ENCODE assay signal across 1 cellular context in the genomic region with DNA sequence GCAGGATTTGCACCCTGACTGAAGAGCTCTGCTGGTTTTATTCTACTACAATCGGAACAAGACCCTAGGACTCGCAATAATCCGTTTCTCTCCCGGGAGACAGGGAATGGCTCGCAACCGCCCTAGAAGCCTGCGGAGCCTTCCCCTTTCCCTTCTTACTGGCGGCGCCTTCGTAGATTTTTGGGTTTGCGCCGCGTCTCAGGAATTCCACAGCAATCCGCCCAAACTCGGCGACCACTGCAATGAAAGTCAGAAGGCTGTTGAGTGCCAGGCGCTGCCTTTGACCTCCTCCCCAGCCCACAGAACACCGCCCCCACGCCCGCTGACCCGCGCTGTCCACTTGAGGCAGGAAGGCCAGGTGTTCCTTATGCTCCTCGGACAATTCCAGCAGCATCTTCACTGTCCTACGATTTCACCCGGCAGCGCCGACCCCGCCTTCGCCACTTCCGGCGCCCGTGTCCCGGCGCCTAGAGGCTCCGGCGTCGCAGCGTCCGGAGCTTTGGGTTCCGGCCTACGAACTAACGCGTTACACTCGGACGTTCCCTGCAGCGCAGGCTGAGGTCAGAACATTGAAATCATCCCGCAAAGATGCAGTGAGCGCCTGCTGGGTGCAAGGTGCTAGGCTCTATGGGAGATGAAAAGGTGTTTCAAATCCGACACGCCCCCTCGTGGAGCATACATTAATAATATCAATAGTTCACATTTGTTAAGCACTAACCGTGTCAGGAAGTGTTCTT.
TF ChIP-seq lines count a peak whose summit lies in the region.

TSS of gene COMMD2 (minus strand) at position 439 of the 737 bp plus-strand sequence. CDS start at position 394, 45 bp downstream.

TF ChIP-seq in K562, 482 proteins besides CTCF, POLR2A, EP300 and RAD21 (continued from another document and continues in another):
- TF ChIP-seq, protein P1, sequence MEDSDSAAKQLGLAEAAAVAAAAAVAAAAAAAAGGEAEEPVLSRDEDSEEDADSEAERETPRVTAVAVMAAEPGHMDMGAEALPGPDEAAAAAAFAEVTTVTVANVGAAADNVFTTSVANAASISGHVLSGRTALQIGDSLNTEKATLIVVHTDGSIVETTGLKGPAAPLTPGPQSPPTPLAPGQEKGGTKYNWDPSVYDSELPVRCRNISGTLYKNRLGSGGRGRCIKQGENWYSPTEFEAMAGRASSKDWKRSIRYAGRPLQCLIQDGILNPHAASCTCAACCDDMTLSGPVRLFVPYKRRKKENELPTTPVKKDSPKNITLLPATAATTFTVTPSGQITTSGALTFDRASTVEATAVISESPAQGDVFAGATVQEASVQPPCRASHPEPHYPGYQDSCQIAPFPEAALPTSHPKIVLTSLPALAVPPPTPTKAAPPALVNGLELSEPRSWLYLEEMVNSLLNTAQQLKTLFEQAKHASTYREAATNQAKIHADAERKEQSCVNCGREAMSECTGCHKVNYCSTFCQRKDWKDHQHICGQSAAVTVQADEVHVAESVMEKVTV (CRISPR knock-in tag; IDR thresholded peaks at IDR 0.05) = no peak
- TF ChIP-seq PHF8 (IDR thresholded peaks at IDR 0.05; ENCODE audit: borderline replicate concordance, low read length) (peak; percentile 95), TEAD1 (CRISPR knock-in tag; IDR thresholded peaks at IDR 0.05) (peak in 1 of 2 experiments; percentile 68; a peak in 1 of 4 replicates), RFX1 (IDR thresholded peaks at IDR 0.05) (no peak), CHAMP1 (IDR thresholded peaks at IDR 0.05) (peak; percentile 95), GABPA (tag; conservative IDR thresholded peaks at IDR 0.05; ENCODE audit: low read depth) (peak; percentile 98), ETV6 (IDR thresholded peaks at IDR 0.05; ENCODE audit: borderline replicate concordance in 1 of 2, low read depth in 2 of 2, low read length in 1 of 2) (no peak), ETV6 (CRISPR knock-in tag; IDR thresholded peaks at IDR 0.05; ENCODE audit: borderline replicate concordance) (no peak), JUND (IDR thresholded peaks at IDR 0.05; ENCODE audit: borderline replicate concordance, low read depth, low read length) (peak; percentile 80), JUND (tag; IDR thresholded peaks at IDR 0.05; ENCODE audit: borderline replicate concordance, low read depth, low read length) (peak; percentile 72; the same call in 1 of the 3 replicates), ZNF165 (CRISPR knock-in tag; IDR thresholded peaks at IDR 0.05; ENCODE audit: borderline replicate concordance) (no peak), HNRNPK (IDR thresholded peaks at IDR 0.05; ENCODE audit: low read depth, low read length, poor library complexity, severe bottlenecking) (no peak), CREB1 (IDR thresholded peaks at IDR 0.05) (peak; percentile 64), CREB1 (CRISPR knock-in tag; IDR thresholded peaks at IDR 0.05) (peak; percentile 79), SRF (CRISPR knock-in tag; IDR thresholded peaks at IDR 0.05) (peak in 1 of 2 experiments; percentile 53; a peak in 1 of 4 replicates), ZNF280B (CRISPR knock-in tag; IDR thresholded peaks at IDR 0.05) (no peak), FOXK1 (CRISPR knock-in tag; IDR thresholded peaks at IDR 0.05; ENCODE audit: borderline replicate concordance) (0 out of 2 replicates have a peak, but pooled peaks have one; percentile 74), NR3C1 (CRISPR knock-in tag; IDR thresholded peaks at IDR 0.05) (no peak), SUPT5H (IDR thresholded peaks at IDR 0.05) (peak; percentile 93), TAF15 (IDR thresholded peaks at IDR 0.05; ENCODE audit: low read depth, low read length) (no peak), RFX5 (IDR thresholded peaks at IDR 0.05; ENCODE audit: low read depth, low read length) (no peak), BRF2 (IDR thresholded peaks at IDR 0.05; ENCODE audit: borderline replicate concordance, insufficient read depth, insufficient read length) (no peak), XRCC3 (IDR thresholded peaks at IDR 0.05) (no peak), ELK3 (CRISPR knock-in tag; IDR thresholded peaks at IDR 0.05) (no peak), CHD2 (IDR thresholded peaks at IDR 0.05; ENCODE audit: low read depth, low read length) (peak; percentile 43; the same call in 1 of the 2 replicates), ZNF561 (CRISPR knock-in tag; conservative IDR thresholded peaks at IDR 0.05) (no peak), LEF1 (IDR thresholded peaks at IDR 0.05) (no peak), TRIM24 (IDR thresholded peaks at IDR 0.05) (peak in 1 of 2 experiments; percentile 98; a peak in 2 of 4 replicates), SMAD1 (IDR thresholded peaks at IDR 0.05; ENCODE audit: low read depth, low read length, partially characterized antibody) (no peak), ZBTB1 (CRISPR knock-in tag; IDR thresholded peaks at IDR 0.05; ENCODE audit: borderline replicate concordance, low read depth) (no peak), KDM2B (CRISPR knock-in tag; IDR thresholded peaks at IDR 0.05) (peak; percentile 94), GTF2A2 (tag; IDR thresholded peaks at IDR 0.05) (no peak), E2F3 (CRISPR knock-in tag; IDR thresholded peaks at IDR 0.05) (no peak), FOXA1 (IDR thresholded peaks at IDR 0.05; ENCODE audit: borderline replicate concordance) (no peak), SRSF9 (IDR thresholded peaks at IDR 0.05; ENCODE audit: borderline replicate concordance, low read depth, low read length) (no peak), MAFK (IDR thresholded peaks at IDR 0.05; ENCODE audit: low read length) (0 out of 2 replicates have a peak, but pooled peaks have one; percentile 10), NONO (IDR thresholded peaks at IDR 0.05; ENCODE audit: low read depth in 2 of 2, low read length in 1 of 2) (no peak; a peak in 1 of 4 replicates), TBP (optimal IDR thresholded peaks at IDR 0.05; ENCODE audit: low read depth, low read length) (peak; percentile 73), SMAD4 (CRISPR knock-in tag; conservative IDR thresholded peaks at IDR 0.05) (0 out of 2 replicates have a peak, but pooled peaks have one; percentile 41), HOXB6 (CRISPR knock-in tag; IDR thresholded peaks at IDR 0.05; ENCODE audit: borderline replicate concordance) (no peak), SAP30 (IDR thresholded peaks at IDR 0.05; ENCODE audit: borderline replicate concordance, insufficient read depth, low read depth, low read length, poor library complexity, severe bottlenecking) (peak; percentile 44)
- TF ChIP-seq, protein P2, sequence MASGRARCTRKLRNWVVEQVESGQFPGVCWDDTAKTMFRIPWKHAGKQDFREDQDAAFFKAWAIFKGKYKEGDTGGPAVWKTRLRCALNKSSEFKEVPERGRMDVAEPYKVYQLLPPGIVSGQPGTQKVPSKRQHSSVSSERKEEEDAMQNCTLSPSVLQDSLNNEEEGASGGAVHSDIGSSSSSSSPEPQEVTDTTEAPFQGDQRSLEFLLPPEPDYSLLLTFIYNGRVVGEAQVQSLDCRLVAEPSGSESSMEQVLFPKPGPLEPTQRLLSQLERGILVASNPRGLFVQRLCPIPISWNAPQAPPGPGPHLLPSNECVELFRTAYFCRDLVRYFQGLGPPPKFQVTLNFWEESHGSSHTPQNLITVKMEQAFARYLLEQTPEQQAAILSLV (tag; IDR thresholded peaks at IDR 0.05) = no peak
- TF ChIP-seq, protein P3, sequence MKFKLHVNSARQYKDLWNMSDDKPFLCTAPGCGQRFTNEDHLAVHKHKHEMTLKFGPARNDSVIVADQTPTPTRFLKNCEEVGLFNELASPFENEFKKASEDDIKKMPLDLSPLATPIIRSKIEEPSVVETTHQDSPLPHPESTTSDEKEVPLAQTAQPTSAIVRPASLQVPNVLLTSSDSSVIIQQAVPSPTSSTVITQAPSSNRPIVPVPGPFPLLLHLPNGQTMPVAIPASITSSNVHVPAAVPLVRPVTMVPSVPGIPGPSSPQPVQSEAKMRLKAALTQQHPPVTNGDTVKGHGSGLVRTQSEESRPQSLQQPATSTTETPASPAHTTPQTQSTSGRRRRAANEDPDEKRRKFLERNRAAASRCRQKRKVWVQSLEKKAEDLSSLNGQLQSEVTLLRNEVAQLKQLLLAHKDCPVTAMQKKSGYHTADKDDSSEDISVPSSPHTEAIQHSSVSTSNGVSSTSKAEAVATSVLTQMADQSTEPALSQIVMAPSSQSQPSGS (CRISPR knock-in tag; IDR thresholded peaks at IDR 0.05) = no peak
- TF ChIP-seq, protein P4, sequence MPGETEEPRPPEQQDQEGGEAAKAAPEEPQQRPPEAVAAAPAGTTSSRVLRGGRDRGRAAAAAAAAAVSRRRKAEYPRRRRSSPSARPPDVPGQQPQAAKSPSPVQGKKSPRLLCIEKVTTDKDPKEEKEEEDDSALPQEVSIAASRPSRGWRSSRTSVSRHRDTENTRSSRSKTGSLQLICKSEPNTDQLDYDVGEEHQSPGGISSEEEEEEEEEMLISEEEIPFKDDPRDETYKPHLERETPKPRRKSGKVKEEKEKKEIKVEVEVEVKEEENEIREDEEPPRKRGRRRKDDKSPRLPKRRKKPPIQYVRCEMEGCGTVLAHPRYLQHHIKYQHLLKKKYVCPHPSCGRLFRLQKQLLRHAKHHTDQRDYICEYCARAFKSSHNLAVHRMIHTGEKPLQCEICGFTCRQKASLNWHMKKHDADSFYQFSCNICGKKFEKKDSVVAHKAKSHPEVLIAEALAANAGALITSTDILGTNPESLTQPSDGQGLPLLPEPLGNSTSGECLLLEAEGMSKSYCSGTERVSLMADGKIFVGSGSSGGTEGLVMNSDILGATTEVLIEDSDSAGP (CRISPR knock-in tag; IDR thresholded peaks at IDR 0.05) = no peak
- TF ChIP-seq, protein P5, sequence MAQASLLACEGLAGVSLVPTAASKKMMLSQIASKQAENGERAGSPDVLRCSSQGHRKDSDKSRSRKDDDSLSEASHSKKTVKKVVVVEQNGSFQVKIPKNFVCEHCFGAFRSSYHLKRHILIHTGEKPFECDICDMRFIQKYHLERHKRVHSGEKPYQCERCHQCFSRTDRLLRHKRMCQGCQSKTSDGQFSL (CRISPR knock-in tag; IDR thresholded peaks at IDR 0.05) = no peak
- TF ChIP-seq, protein P5 (tag; IDR thresholded peaks at IDR 0.05) = no peak
- TF ChIP-seq, protein P6, sequence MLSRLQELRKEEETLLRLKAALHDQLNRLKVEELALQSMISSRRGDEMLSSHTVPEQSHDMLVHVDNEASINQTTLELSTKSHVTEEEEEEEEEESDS (CRISPR knock-in tag; IDR thresholded peaks at IDR 0.05) = no peak
